Comparison of ENCODE assay signal across 8 cellular contexts in genomic region chr9:35096035-35096849, GRCh38. TPM values are rescaled to one million over a fixed set of nuclear protein-coding genes. Genes with fewer than 3 reads are reported as not detected.
DNase-seq lines count a peak whose midpoint lies in the region; ATAC-seq and TF ChIP-seq lines count a peak whose summit lies in the region.

PIGO (minus strand) TSS chr9:35096591; CDS start chr9:35095565, 1,026 bp downstream.

- H3K36me3 ChIP-seq in right lobe of liver: peaks cover 0 to 27% (median 4%) of the 10 kb centered on the region in 4 donors

- H3K4me1 ChIP-seq in right lobe of liver: peaks cover 0 to 12% (median 3%) of the 10 kb centered on the region in 4 donors

- no peaks in the 10 kb centered on the region for H3K27me3 ChIP-seq in right lobe of liver

- peak within 1 kb of the TSS; percentile 95 to 97 (median 97) for H3K27ac ChIP-seq in right lobe of liver

- H3K4me3 ChIP-seq in right lobe of liver: peak within 1 kb of the TSS; percentile 83 to 93 (median 85)

- DNase-seq in C1 segment of cervical spinal cord (lab: John Stamatoyannopoulos, UW): peak in 13 of 14 donors; percentile 56 to 84 (median 78)
- DNase-seq in GM19240 (ENCODE audit: insufficient read length, low spot score): peak; percentile 76
- peak; percentile 76 for DNase-seq in NCI-H526 treated with DMSO at 0.1 percent for 48 hours (lab: John Stamatoyannopoulos, UW)
- peak; percentile 87 to 88 for DNase-seq in activated CD4-positive, alpha-beta T cell treated with anti-CD3 and anti-CD28 coated beads, Interleukin-2, amount 50 U/mL, for 4 hours
- peak; percentile 68 to 87 for DNase-seq in dermis microvascular lymphatic vessel endothelial cell (ENCODE audit: low read depth in 2 of 2)
- DNase-seq in right lobe of liver: peak; percentile 92 to 94 (median 93)
- peak; percentile 88 for DNase-seq in stimulated activated CD4-positive, alpha-beta T cell treated with anti-CD3 and anti-CD28 coated beads, Interleukin-4, amount 100 ng/mL, for 48 hours (ENCODE audit: low read depth in 2 of 2)

- TF ChIP-seq POLR2A in right lobe of liver (IDR thresholded peaks at IDR 0.05): peak; percentile 82

- H3K9me3 ChIP-seq in right lobe of liver: no peaks in the 10 kb centered on the region

- peak; percentile 59 for ATAC-seq in HG03457 (IDR thresholded peaks at IDR 0.05; ENCODE audit: unreplicated experiment)
- peak; percentile 94 to 97 (median 95) for ATAC-seq in right lobe of liver

- TF ChIP-seq CTCF in right lobe of liver (IDR thresholded peaks at IDR 0.05): peak; percentile 72 to 76 (median 74)

- WGBS in right lobe of liver (ENCODE audit: insufficient coverage, low coverage, low lambda C conversion rate, missing lambda C conversion rate): 0% methylated on average over 30 of the region's 53 CpGs

- intact Hi-C loops in right lobe of liver (cut with DNase I): no loop called here

RNA-seq across cellular contexts. Expression of gene PIGO, which starts in this region (rescaled TPM):
- 7.4 and 9.5 TPM in 2 replicates for total RNA-seq in dermis microvascular lymphatic vessel endothelial cell
- total RNA-seq in right lobe of liver: 10 to 100 TPM; 11.5 to 18.0 (median 15.6) TPM

Comparison
In these comparisons a context has a peak if more than half of its experiments do, and no peak if none do; other contexts are left out.
1. Peak in every context shown above with its lines: DNase-seq, ATAC-seq, H3K4me3 ChIP-seq and H3K27ac ChIP-seq.